In the genomic region with DNA sequence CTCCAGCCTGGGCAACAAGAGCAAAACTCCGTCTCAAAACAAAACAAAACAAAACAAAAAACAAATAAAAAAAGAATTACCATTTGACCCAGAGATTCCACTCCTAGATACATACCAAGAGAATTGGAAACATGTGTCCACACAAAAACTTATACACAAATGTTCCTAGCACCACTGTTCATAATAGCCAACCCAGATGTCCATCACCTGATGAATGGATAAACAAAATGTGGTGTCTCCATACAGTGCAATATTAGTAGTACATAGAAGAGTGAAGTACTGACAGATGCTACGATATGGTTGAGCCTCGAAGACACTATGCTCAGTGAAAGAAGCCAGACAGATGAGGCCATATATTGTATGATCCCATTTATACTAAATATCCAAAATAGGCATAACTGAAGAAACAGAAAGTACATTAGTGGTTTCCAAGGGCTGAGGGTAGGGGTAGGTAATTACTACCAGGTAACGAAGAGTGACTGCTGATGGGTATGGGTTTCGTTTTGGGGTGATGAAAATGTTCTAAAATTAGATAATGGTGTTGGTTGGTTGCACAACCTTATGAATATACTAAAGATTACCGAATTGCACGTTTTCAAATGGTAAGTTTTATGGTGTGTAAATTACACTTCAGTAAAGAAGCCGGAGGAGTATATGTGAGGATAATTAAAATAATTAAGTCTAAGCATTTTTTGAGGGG, we compare ENCODE assay signal across 14 cellular contexts. TPM values are rescaled to one million over a fixed set of nuclear protein-coding genes. Genes with fewer than 3 reads are reported as not detected.
A peak's percentile ranks its signal among the peaks of the same experiment; 100 is the strongest.
DNase-seq lines count a peak whose midpoint lies in the region; ATAC-seq and TF ChIP-seq lines count a peak whose summit lies in the region.
"Had no signal": no experiment of that assay in that cellular context is flagged by ENCODE, and none has a peak within 500 bp of the region (broad histone marks: within the 10 kb centered on the region; RNA-seq: fewer than 3 reads in every experiment).

No MANE protein-coding gene starts in this region.

- no peaks in the 10 kb centered on the region for H3K27me3 ChIP-seq in CD4-positive, alpha-beta T cell (ENCODE audit: control insufficient read depth, insufficient read depth, low read length)
- H3K27me3 ChIP-seq: BLaER1, thyroid gland had no signal

- H3K4me3 Mint-ChIP-seq in CD4-positive, alpha-beta T cell = peak overlapping the region; percentile 54

- TF ChIP-seq CTCF in CD4-positive, alpha-beta T cell (IDR thresholded peaks at IDR 0.05) = no peak
- TF ChIP-seq CTCF in fibroblast of mammary gland (conservative IDR thresholded peaks at IDR 0.05; ENCODE audit: control insufficient read depth, insufficient read depth, low read depth, low read length) = no peak

- POLR2A ChIA-PET in CD4-positive, alpha-beta T cell (lab: Charles Lee) = no interaction called here

- intact Hi-C loops in CD4-positive, alpha-beta T cell (cut with DNase I, micrococcal nuclease) = no loop called here

- DNase-seq in CD4-positive, alpha-beta T cell = no peak
- peak; percentile 59 for DNase-seq in RPMI8226
- peak; percentile 8 for DNase-seq in fibroblast of mammary gland (ENCODE audit: low read depth)
- DNase-seq in NCI-H82 (lab: John Stamatoyannopoulos, UW) = no peak
- DNase-seq in C1 segment of cervical spinal cord (lab: John Stamatoyannopoulos, UW) = no peak
- no peak for DNase-seq in NCI-H2171 (lab: John Stamatoyannopoulos, UW)
- DNase-seq: amygdala, colonic mucosa, DMS79, SHP77, thyroid gland had no signal

- peaks cover 11% of the 10 kb centered on the region for H3K36me3 Mint-ChIP-seq in CD4-positive, alpha-beta T cell (ENCODE audit: low read depth)

- H3K9me3 ChIP-seq in CD4-positive, alpha-beta T cell (ENCODE audit: control insufficient read depth, low read length) = no peaks in the 10 kb centered on the region
- H3K9me3 ChIP-seq: BLaER1, colonic mucosa, thyroid gland had no signal

- H3K4me3 ChIP-seq in fibroblast of mammary gland (ENCODE audit: control insufficient read depth, low read depth, low read length) = no peak overlapping the region
- H3K4me3 ChIP-seq: BLaER1, colonic mucosa, thyroid gland had no signal

- CTCF ChIA-PET in CD4-positive, alpha-beta T cell (lab: Charles Lee) = no interaction called here

- H3K27me3 Mint-ChIP-seq in CD4-positive, alpha-beta T cell = no peaks in the 10 kb centered on the region

- peak overlapping the region; percentile 90 for H3K27ac Mint-ChIP-seq in CD4-positive, alpha-beta T cell

- no peak overlapping the region for H3K27ac ChIP-seq in CD4-positive, alpha-beta T cell (ENCODE audit: low read depth, low read length)
- H3K27ac ChIP-seq: BLaER1, colonic mucosa, thyroid gland had no signal

- peaks cover 17% of the 10 kb centered on the region for H3K4me1 Mint-ChIP-seq in CD4-positive, alpha-beta T cell (ENCODE audit: low read depth)

- no peaks in the 10 kb centered on the region for H3K9me3 Mint-ChIP-seq in CD4-positive, alpha-beta T cell

- ATAC-seq in CD4-positive, alpha-beta T cell (ENCODE audit: poor library complexity) = no peak
- ATAC-seq in GM18502 (IDR thresholded peaks at IDR 0.05; ENCODE audit: poor library complexity, unreplicated experiment) (peak; percentile 57), GM18858 (IDR thresholded peaks at IDR 0.05; ENCODE audit: unreplicated experiment) (no peak)

RNA-seq across cellular contexts. Expression of a gene that starts 20.0 kb away (rescaled TPM):
- total RNA-seq in CD4-positive, alpha-beta T cell = 100 to 1,000 TPM; 155 to 157 TPM

RNA-seq across cellular contexts. Expression of a gene that starts 41.2 kb away (rescaled TPM):
- 10 to 100 TPM; 48.8 to 52.8 TPM for total RNA-seq in CD4-positive, alpha-beta T cell

Comparison
In these comparisons a context has a peak if more than half of its experiments do, and no peak if none do; other contexts are left out.
1. DNase-seq: peak in RPMI8226 (single experiment) and fibroblast of mammary gland (single experiment); none in CD4-positive, alpha-beta T cell (0 of 10), NCI-H82 (single experiment), C1 segment of cervical spinal cord (0 of 14) and NCI-H2171 (single experiment).